Comparison of ENCODE assay signal across 1 cellular context in genomic region chr5:169583424-169584215, GRCh38.
TF ChIP-seq lines count a peak whose summit lies in the region.

SPDL1 (plus strand) TSS chr5:169583773; CDS start chr5:169588417, 4,644 bp downstream.

TF ChIP-seq in HepG2, 621 proteins besides CTCF, POLR2A, EP300 and RAD21 (continued from another document and continues in another):
- peak; percentile 54; the same call in 1 of the 2 replicates for TF ChIP-seq HMGXB3 (CRISPR knock-in tag; IDR thresholded peaks at IDR 0.05; ENCODE audit: borderline replicate concordance)
- TF ChIP-seq LCORL (IDR thresholded peaks at IDR 0.05), result no peak
- TF ChIP-seq LCORL (CRISPR knock-in tag; IDR thresholded peaks at IDR 0.05), result no peak
- no peak for TF ChIP-seq ZNF512 (CRISPR knock-in tag; IDR thresholded peaks at IDR 0.05)
- no peak for TF ChIP-seq RAD51 (IDR thresholded peaks at IDR 0.05; ENCODE audit: borderline replicate concordance)
- no peak for TF ChIP-seq ZNF232 (CRISPR knock-in tag; IDR thresholded peaks at IDR 0.05; ENCODE audit: borderline replicate concordance)
- no peak for TF ChIP-seq GPBP1L1 (CRISPR knock-in tag; IDR thresholded peaks at IDR 0.05)
- no peak for TF ChIP-seq AHR (CRISPR knock-in tag; IDR thresholded peaks at IDR 0.05)
- no peak for TF ChIP-seq ZNF383 (CRISPR knock-in tag; IDR thresholded peaks at IDR 0.05; ENCODE audit: borderline replicate concordance)
- TF ChIP-seq STAT6 (CRISPR knock-in tag; IDR thresholded peaks at IDR 0.05; ENCODE audit: borderline replicate concordance), result no peak
- 0 out of 2 replicates have a peak, but pooled peaks have one; percentile 45 for TF ChIP-seq ZNF841 (CRISPR knock-in tag; IDR thresholded peaks at IDR 0.05; ENCODE audit: borderline replicate concordance)
- TF ChIP-seq TBX2 (CRISPR knock-in tag; IDR thresholded peaks at IDR 0.05; ENCODE audit: borderline replicate concordance), result 0 out of 2 replicates have a peak, but pooled peaks have one; percentile 28
- TF ChIP-seq SKI (IDR thresholded peaks at IDR 0.05; ENCODE audit: partially characterized antibody), result no peak
- TF ChIP-seq MAX (IDR thresholded peaks at IDR 0.05), result peak; percentile 47; the same call in 1 of the 2 replicates
- peak; percentile 98 for TF ChIP-seq ZNF264 (CRISPR knock-in tag; IDR thresholded peaks at IDR 0.05)
- TF ChIP-seq RERE (CRISPR knock-in tag; IDR thresholded peaks at IDR 0.05; ENCODE audit: low read depth), result no peak
- no peak for TF ChIP-seq ZFP36L1 (CRISPR knock-in tag; IDR thresholded peaks at IDR 0.05)
- TF ChIP-seq ZC3H13 (CRISPR knock-in tag; IDR thresholded peaks at IDR 0.05), result no peak
- no peak for TF ChIP-seq EEA1 (CRISPR knock-in tag; IDR thresholded peaks at IDR 0.05; ENCODE audit: borderline replicate concordance)
- 0 out of 2 replicates have a peak, but pooled peaks have one; percentile 72 for TF ChIP-seq ZNF619 (CRISPR knock-in tag; IDR thresholded peaks at IDR 0.05)
- no peak for TF ChIP-seq ZNF615 (CRISPR knock-in tag; IDR thresholded peaks at IDR 0.05; ENCODE audit: borderline replicate concordance)
- no peak for TF ChIP-seq DMTF1 (CRISPR knock-in tag; IDR thresholded peaks at IDR 0.05)
- TF ChIP-seq ZNF18 (CRISPR knock-in tag; IDR thresholded peaks at IDR 0.05; ENCODE audit: insufficient replicate concordance), result no peak
- TF ChIP-seq CREBL2 (CRISPR knock-in tag; IDR thresholded peaks at IDR 0.05; ENCODE audit: borderline replicate concordance), result no peak
- peak; percentile 76; the same call in 1 of the 2 replicates for TF ChIP-seq ZNF891 (CRISPR knock-in tag; IDR thresholded peaks at IDR 0.05)
- TF ChIP-seq ZSCAN12 (CRISPR knock-in tag; IDR thresholded peaks at IDR 0.05), result no peak
- 0 out of 2 replicates have a peak, but pooled peaks have one; percentile 5 for TF ChIP-seq SOX5 (CRISPR knock-in tag; IDR thresholded peaks at IDR 0.05; ENCODE audit: borderline replicate concordance)
- TF ChIP-seq GRHL1 (CRISPR knock-in tag; conservative IDR thresholded peaks at IDR 0.05), result no peak
- no peak for TF ChIP-seq RNF2 (conservative IDR thresholded peaks at IDR 0.05; ENCODE audit: low read depth)
- TF ChIP-seq ZNF333 (CRISPR knock-in tag; IDR thresholded peaks at IDR 0.05; ENCODE audit: borderline replicate concordance), result no peak
- no peak for TF ChIP-seq ATRX (CRISPR knock-in tag; IDR thresholded peaks at IDR 0.05; ENCODE audit: borderline replicate concordance)
- no peak for TF ChIP-seq DMAP1 (CRISPR knock-in tag; IDR thresholded peaks at IDR 0.05)
- TF ChIP-seq ZNF34 (CRISPR knock-in tag; IDR thresholded peaks at IDR 0.05; ENCODE audit: borderline replicate concordance), result no peak
- TF ChIP-seq HNRNPUL1 (IDR thresholded peaks at IDR 0.05; ENCODE audit: low read depth, low read length), result no peak
- TF ChIP-seq SIX4 (CRISPR knock-in tag; IDR thresholded peaks at IDR 0.05), result no peak
- no peak for TF ChIP-seq ARNTL (CRISPR knock-in tag; IDR thresholded peaks at IDR 0.05)
- no peak for TF ChIP-seq SOX13 (IDR thresholded peaks at IDR 0.05)
- no peak for TF ChIP-seq SOX13 (CRISPR knock-in tag; conservative IDR thresholded peaks at IDR 0.05 in 1 of 2, IDR thresholded peaks at IDR 0.05 in 1 of 2)
